In the genomic region with DNA sequence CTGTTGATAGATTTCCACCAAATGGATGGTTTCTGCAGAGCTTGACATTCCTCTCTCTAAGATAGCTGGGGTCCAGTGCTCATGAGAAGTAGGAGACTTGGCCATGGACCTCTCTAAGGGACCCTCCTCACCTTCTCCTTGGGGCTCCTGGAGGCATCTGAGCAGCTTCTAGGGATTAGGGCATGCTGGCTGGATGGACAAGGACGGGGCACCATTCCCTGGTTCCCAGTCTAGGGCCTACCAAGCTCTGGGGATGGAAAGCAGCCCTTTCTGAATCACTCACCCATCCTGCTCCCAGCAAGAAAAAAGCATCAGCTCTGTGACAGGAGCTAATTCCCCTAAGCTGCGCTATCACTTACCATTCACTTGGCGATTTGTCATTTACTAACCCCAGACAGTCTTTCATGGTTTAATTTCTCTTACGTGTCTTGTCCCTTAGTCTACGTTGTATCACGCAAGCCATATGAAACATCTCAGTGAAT, we compare ENCODE assay signal across 12 cellular contexts. TPM values are rescaled to one million over a fixed set of nuclear protein-coding genes. Genes with fewer than 3 reads are reported as not detected.
DNase-seq lines count a peak whose midpoint lies in the region; ATAC-seq, FAIRE-seq and TF ChIP-seq lines count a peak whose summit lies in the region.
"Had no signal": no experiment of that assay in that cellular context is flagged by ENCODE, and none has a peak within 500 bp of the region (broad histone marks: within the 10 kb centered on the region; RNA-seq: fewer than 3 reads in every experiment).

No MANE protein-coding gene starts in this region.

- peak overlapping the region; percentile 92 for H3K27ac Mint-ChIP-seq in endothelial cell (ENCODE audit: unreplicated experiment)
- H3K27ac Mint-ChIP-seq: CD8-positive, alpha-beta memory T cell; stimulated activated naive CD8-positive, alpha-beta T cell treated with anti-CD3 and anti-CD28 coated beads, Interleukin-15, Interleukin-2, amounts not matched to agents 100 ng/mL and 50 ng/mL, for 24 hours had no signal

- peaks cover 5% of the 10 kb centered on the region for H3K36me3 Mint-ChIP-seq in endothelial cell (ENCODE audit: low read depth, unreplicated experiment)
- H3K36me3 Mint-ChIP-seq: CD8-positive, alpha-beta memory T cell had no signal

- H3K4me3 Mint-ChIP-seq in endothelial cell (ENCODE audit: unreplicated experiment): no peak overlapping the region
- H3K4me3 Mint-ChIP-seq: CD8-positive, alpha-beta memory T cell; stimulated activated naive CD8-positive, alpha-beta T cell treated with anti-CD3 and anti-CD28 coated beads, Interleukin-15, Interleukin-2, amounts not matched to agents 100 ng/mL and 50 ng/mL, for 24 hours had no signal

- no peak overlapping the region for H3K4me3 ChIP-seq in muscle layer of colon (ENCODE audit: low read depth in 1 of 2, low read length in 2 of 2)

- DNase-seq in M059J (ENCODE audit: low read depth) (peak; percentile 38), endothelial cell (ENCODE audit: low spot score) (no peak), urothelium cell line (ENCODE audit: low spot score) (no peak), NK-92 (lab: John Stamatoyannopoulos, UW; ENCODE audit: unreplicated experiment) (no peak), NCI-H1436 treated with DMSO at 0.1 percent for 48 hours (lab: John Stamatoyannopoulos, UW) (no peak)
- DNase-seq: activated CD8-positive, alpha-beta memory T cell treated with anti-CD3 and anti-CD28 coated beads for 24 hours; activated gamma-delta T cell treated with Interleukin-2 at 50 U/mL for 16 hours; CD8-positive, alpha-beta memory T cell; SHP77 treated with DMSO at 0.1 percent for 48 hours had no signal

- H3K36me3 ChIP-seq in muscle layer of colon (ENCODE audit: insufficient read depth, low read length): no peaks in the 10 kb centered on the region

- H3K4me1 Mint-ChIP-seq in endothelial cell (ENCODE audit: unreplicated experiment): peaks cover 24% of the 10 kb centered on the region
- H3K4me1 Mint-ChIP-seq: CD8-positive, alpha-beta memory T cell had no signal

- peak overlapping the region; percentile 4 for H3K27ac ChIP-seq in muscle layer of colon (ENCODE audit: low read depth, low read length)

- H3K9me3 Mint-ChIP-seq in endothelial cell (ENCODE audit: unreplicated experiment): no peaks in the 10 kb centered on the region
- H3K9me3 Mint-ChIP-seq: CD8-positive, alpha-beta memory T cell; stimulated activated naive CD8-positive, alpha-beta T cell treated with anti-CD3 and anti-CD28 coated beads, Interleukin-15, Interleukin-2, amounts not matched to agents 100 ng/mL and 50 ng/mL, for 24 hours had no signal

- H3K4me1 ChIP-seq in muscle layer of colon (ENCODE audit: insufficient read depth, low read length): peaks cover 27% of the 10 kb centered on the region

- no peak for TF ChIP-seq CTCF in endothelial cell (IDR thresholded peaks at IDR 0.05; ENCODE audit: unreplicated experiment)

- peaks cover 8% of the 10 kb centered on the region for H3K27me3 Mint-ChIP-seq in endothelial cell (ENCODE audit: unreplicated experiment)
- H3K27me3 Mint-ChIP-seq: stimulated activated naive CD8-positive, alpha-beta T cell treated with anti-CD3 and anti-CD28 coated beads, Interleukin-15, Interleukin-2, amounts not matched to agents 100 ng/mL and 50 ng/mL, for 24 hours had no signal

- H3K27me3 ChIP-seq in muscle layer of colon (ENCODE audit: control insufficient read depth in 1 of 2, insufficient read depth in 2 of 2, low read length in 2 of 2): no peaks in the 10 kb centered on the region

- H3K9ac ChIP-seq in muscle layer of colon (ENCODE audit: low read length): no peak overlapping the region

- no peak for ATAC-seq in HG03135 (IDR thresholded peaks at IDR 0.05; ENCODE audit: unreplicated experiment)

- FAIRE-seq in urothelium cell line (lab: Jason Lieb, UNC): peak; percentile 72

- no peaks in the 10 kb centered on the region for H3K9me3 ChIP-seq in muscle layer of colon (ENCODE audit: low read length)

RNA-seq across cellular contexts. Expression of gene VWF, which starts 39.5 kb away (rescaled TPM):
- 0.05 TPM in 1 of 2 replicates, not detected in the other for total RNA-seq in M059J (2014; rRNA removed; shearing (Covaris generic))
- 56.0 TPM for total RNA-seq in endothelial cell (ENCODE audit: unreplicated experiment)

Comparison
In these comparisons a context has a peak if more than half of its experiments do, and no peak if none do; other contexts are left out.
1. RNA of gene VWF, which starts 39.5 kb away (total RNA-seq): 56.0 TPM in endothelial cell (single experiment); 0.05 TPM in M059J; every median in the first group is over 10 times any median in the second.